24 cellular contexts compared by ENCODE assay signal in the genomic region with DNA sequence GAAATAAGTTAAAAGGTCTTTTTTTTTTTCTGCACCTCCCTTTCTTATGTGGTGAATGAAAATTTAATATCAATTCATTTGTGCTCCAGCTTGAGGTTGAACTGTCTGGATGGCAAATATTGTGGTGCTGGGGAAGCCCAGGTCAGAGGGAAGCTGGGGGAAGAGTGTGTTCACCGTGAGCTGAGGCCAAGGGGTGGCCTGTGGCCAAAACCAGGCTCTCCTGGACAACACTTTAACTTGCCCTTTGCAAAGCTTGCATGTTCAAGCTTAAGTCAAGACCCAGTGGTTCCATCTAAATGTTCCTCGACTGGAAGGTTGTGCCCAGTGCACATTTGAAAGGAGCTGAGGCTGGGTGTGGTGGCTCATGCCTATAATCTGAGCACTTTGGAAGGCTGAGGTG.
"Had no signal": no experiment of that assay in that cellular context is flagged by ENCODE, and none has a peak within 500 bp of the region (broad histone marks: within the 10 kb centered on the region; RNA-seq: fewer than 3 reads in every experiment).

No MANE protein-coding gene starts in this region.

- DNase-seq: colonic mucosa; cortex of kidney; dermis blood vessel endothelial cell; dorsolateral prefrontal cortex; effector CD4-positive, alpha-beta T cell; effector memory CD4-positive, alpha-beta T cell; erythroblast; esophagus squamous epithelium; foreskin fibroblast; foreskin melanocyte; gastrocnemius medialis; glutamatergic neuron; head of caudate nucleus; heart right ventricle; hippocampal formation; left cardiac atrium; left lung; left ventricle myocardium superior; lower lobe of right lung; mesenchymal stem cell; mucosa of descending colon had no signal

- H3K4me1 ChIP-seq: colonic mucosa, gastrocnemius medialis had no signal

- ATAC-seq: esophagus mucosa, gastrocnemius medialis, heart right ventricle, left cardiac atrium, left lung, left ventricle myocardium superior, lower lobe of right lung, mucosa of descending colon had no signal

- H3K27ac Mint-ChIP-seq: mesothelial cell of epicardium had no signal

- H3K36me3 ChIP-seq: colonic mucosa, esophagus squamous epithelium had no signal

- H3K9me3 Mint-ChIP-seq: mesothelial cell of epicardium had no signal

- H3K4me3 ChIP-seq: colonic mucosa, dorsolateral prefrontal cortex, esophagus squamous epithelium, gastrocnemius medialis, heart right ventricle, left lung, lower lobe of right lung, mucosa of descending colon had no signal

- H3K27ac ChIP-seq: colonic mucosa, dorsolateral prefrontal cortex, epithelial cell of prostate, esophagus squamous epithelium, gastrocnemius medialis, heart right ventricle, lower lobe of right lung had no signal

- H3K4me3 Mint-ChIP-seq: mesothelial cell of epicardium had no signal

- H3K9me3 ChIP-seq: colonic mucosa, esophagus squamous epithelium, gastrocnemius medialis, heart right ventricle, left lung, lower lobe of right lung, mucosa of descending colon had no signal

- H3K27me3 ChIP-seq: colonic mucosa, dorsolateral prefrontal cortex, gastrocnemius medialis, heart right ventricle, left lung had no signal

- H3K4me1 Mint-ChIP-seq: mesothelial cell of epicardium had no signal
